ENCODE assay signal across 15 cellular contexts in the genomic region with DNA sequence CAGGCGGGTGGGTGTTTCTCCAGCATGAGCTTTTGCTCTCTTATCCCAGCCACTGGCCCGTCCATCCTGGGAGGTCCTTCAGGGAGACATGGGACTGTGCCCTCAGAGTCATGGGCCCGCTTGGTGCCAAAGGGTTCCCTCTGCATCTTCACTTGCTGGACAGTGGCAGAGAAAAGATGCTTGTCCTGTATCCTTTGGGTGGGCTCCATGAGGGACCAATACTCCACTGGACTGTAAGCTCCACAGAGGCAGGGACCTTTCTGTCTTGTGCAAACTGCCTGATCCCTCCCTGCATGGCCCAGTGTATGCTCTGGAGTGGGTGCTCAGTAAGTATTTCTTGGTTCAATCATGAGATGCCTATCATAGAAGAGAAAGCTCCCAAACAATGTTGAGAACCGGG.
DNase-seq lines count a peak whose midpoint lies in the region; ATAC-seq and TF ChIP-seq lines count a peak whose summit lies in the region.
"Had no signal": no experiment of that assay in that cellular context is flagged by ENCODE, and none has a peak within 500 bp of the region (broad histone marks: within the 10 kb centered on the region; RNA-seq: fewer than 3 reads in every experiment).

No MANE protein-coding gene starts in this region.

- H3K9me2 ChIP-seq in PC-3 (replicated peaks; ENCODE audit: low read length) = no peaks in the 10 kb centered on the region

- intact Hi-C loops in PC-3 (cut with micrococcal nuclease) = loop anchor here (10.0 kb wide), 1 partner anchor 179 kb away; no protein-coding TSS in a partner anchor
- intact Hi-C loops in posterior vena cava (cut with DNase I) = no loop called here
- intact Hi-C loops in lower leg skin (cut with DNase I; ENCODE audit: low total_unique reads) = no loop called here

- peaks cover 14% of the 10 kb centered on the region for H3K9me3 Mint-ChIP-seq in neural progenitor cell

- peaks cover 11% of the 10 kb centered on the region for H3K27me3 Mint-ChIP-seq in neural progenitor cell (ENCODE audit: insufficient read depth, low read depth)

- H3K4me3 ChIP-seq in PC-3 (ENCODE audit: low read length) (no peak overlapping the region), neural progenitor cell (no peak overlapping the region), lower leg skin (ENCODE audit: low read depth, poor library complexity, severe bottlenecking) (no peak overlapping the region)
- H3K4me3 ChIP-seq: GM23248 had no signal

- no peak overlapping the region for H3K4me2 ChIP-seq in PC-3 (ENCODE audit: low read length)
- no peak overlapping the region for H3K4me2 ChIP-seq in neural progenitor cell

- CTCF ChIA-PET in PC-3 (lab: Charles Lee) = no interaction called here

- H3K36me3 ChIP-seq in PC-3 (ENCODE audit: low read depth, low read length) (no peaks in the 10 kb centered on the region), neural progenitor cell (no peaks in the 10 kb centered on the region)

- TF ChIP-seq CTCF in PC-3 (conservative IDR thresholded peaks at IDR 0.05; ENCODE audit: low read depth, low read length) (no peak), neural progenitor cell (IDR thresholded peaks at IDR 0.05) (no peak), lower leg skin (IDR thresholded peaks at IDR 0.05) (no peak)

- H3K9me3 ChIP-seq in PC-3 (ENCODE audit: low read length) (no peaks in the 10 kb centered on the region), neural progenitor cell (ENCODE audit: low read depth) (peaks cover 7% of the 10 kb centered on the region)

- peaks cover 5% of the 10 kb centered on the region for H3F3A ChIP-seq in PC-3 (ENCODE audit: low read length, unreplicated experiment)
- H3F3A ChIP-seq in neural progenitor cell (ENCODE audit: low read depth) = no peaks in the 10 kb centered on the region

- no peak overlapping the region for H3K4me3 Mint-ChIP-seq in neural progenitor cell
- H3K4me3 Mint-ChIP-seq: CD4-positive, alpha-beta memory T cell had no signal

- H3K4me1 Mint-ChIP-seq in neural progenitor cell = peaks cover 17% of the 10 kb centered on the region
- H3K4me1 Mint-ChIP-seq: CD4-positive, alpha-beta memory T cell had no signal

- no peak for ATAC-seq in PC-3

- H3K36me3 Mint-ChIP-seq in neural progenitor cell = no peaks in the 10 kb centered on the region
- H3K36me3 Mint-ChIP-seq: CD4-positive, alpha-beta memory T cell had no signal

- no peak for DNase-seq in PC-3
- peak; percentile 41 for DNase-seq in ecto neural progenitor cell (ENCODE audit: low spot score)
- DNase-seq in neural progenitor cell (ENCODE audit: low spot score) = no peak
- no peak for DNase-seq in cortex of kidney (lab: John Stamatoyannopoulos, UW)
- DNase-seq in posterior vena cava (ENCODE audit: low spot score) = no peak
- no peak for DNase-seq in lower leg skin (ENCODE audit: low spot score in 2 of 2)
- DNase-seq: C1 segment of cervical spinal cord; Calu3; CD4-positive, alpha-beta memory T cell; COR-L47; DMS53; DMS79 treated with DMSO at 0.1 percent for 48 hours; GF-D8; GM23248; HCEC 1CT had no signal

- H3K4me1 ChIP-seq in PC-3 (ENCODE audit: insufficient read depth, low read length) (peaks cover 20% of the 10 kb centered on the region), neural progenitor cell (no peaks in the 10 kb centered on the region)

- H3K9ac ChIP-seq in PC-3 (ENCODE audit: low read length) = peak overlapping the region; percentile 87
- H3K9ac ChIP-seq in neural progenitor cell = no peak overlapping the region
- H3K9ac ChIP-seq: GM23248 had no signal

- TF ChIP-seq POLR2A in lower leg skin (IDR thresholded peaks at IDR 0.05) = no peak

- H4K20me1 ChIP-seq in PC-3 (ENCODE audit: low read length) = no peaks in the 10 kb centered on the region
- no peaks in the 10 kb centered on the region for H4K20me1 ChIP-seq in neural progenitor cell (ENCODE audit: low read depth)

- H3K79me2 ChIP-seq in PC-3 (ENCODE audit: low read length) = no peaks in the 10 kb centered on the region
- H3K79me2 ChIP-seq in neural progenitor cell (ENCODE audit: low read depth) = no peaks in the 10 kb centered on the region

- POLR2A ChIA-PET in PC-3 (lab: Charles Lee; ENCODE audit: unreplicated experiment) = no interaction called here

- H3K27ac Mint-ChIP-seq in neural progenitor cell = peak overlapping the region; percentile 58
- H3K27ac Mint-ChIP-seq: CD4-positive, alpha-beta memory T cell had no signal

- BruUV-seq in PC-3 (replicated peaks; lab: Mats Ljungman, UMichigan) = no TSS peak

- H2AFZ ChIP-seq in PC-3 (ENCODE audit: low read length) = no peak overlapping the region
- H2AFZ ChIP-seq in neural progenitor cell (replicated peaks) = no peak overlapping the region
- H2AFZ ChIP-seq: GM23248 had no signal

- WGBS in lower leg skin, 2 donors = 94 to 96% methylated on average over 3 to 4 of the region's 4 CpGs

- H3K27ac ChIP-seq in PC-3 (ENCODE audit: low read length) = peak overlapping the region; percentile 99
- no peak overlapping the region for H3K27ac ChIP-seq in neural progenitor cell
- H3K27ac ChIP-seq: GM23248 had no signal

- no peaks in the 10 kb centered on the region for H3K27me3 ChIP-seq in PC-3 (ENCODE audit: low read length)
- H3K27me3 ChIP-seq in neural progenitor cell = no peaks in the 10 kb centered on the region
